Comparison of ENCODE assay signal across 14 cellular contexts in genomic region chr1:175734642-175735041, GRCh38.
"Had no signal": no experiment of that assay in that cellular context is flagged by ENCODE, and none has a peak within 500 bp of the region (broad histone marks: within the 10 kb centered on the region; RNA-seq: fewer than 3 reads in every experiment).

No MANE protein-coding gene starts in this region.

- DNase-seq: effector memory CD4-positive, alpha-beta T cell; foreskin fibroblast; immature natural killer cell; left lung; mucosa of descending colon; naive thymus-derived CD8-positive, alpha-beta T cell; sigmoid colon; stimulated activated CD4-positive, alpha-beta T cell treated with anti-CD3 and anti-CD28 coated beads, Interleukin-2, amount 100 ng/mL, for 24 hours; stimulated activated CD4-positive, alpha-beta T cell treated with anti-CD3 and anti-CD28 coated beads, Interleukin-4, amount 100 ng/mL, for 4 hours; stimulated activated naive B cell treated with anti-CD40 and anti-IgM and Interleukin-4, amounts not matched to agents 10 μg/mL and 1 μg/mL and 100 μg/mL, for 72 hours; stimulated activated naive CD8-positive, alpha-beta T cell treated with anti-CD3 and anti-CD28 coated beads, Interleukin-15, amount 100 ng/mL, for 72 hours; testis; upper lobe of right lung had no signal

- ATAC-seq: gastroesophageal sphincter; left lung; mucosa of descending colon; naive thymus-derived CD8-positive, alpha-beta T cell; stimulated activated naive B cell treated with anti-CD40 and anti-IgM and Interleukin-4, amounts not matched to agents 10 μg/mL and 1 μg/mL and 100 μg/mL, for 72 hours; stimulated activated naive CD8-positive, alpha-beta T cell treated with anti-CD3 and anti-CD28 coated beads, Interleukin-15, amount 100 ng/mL, for 72 hours; upper lobe of right lung had no signal
